8 cellular contexts compared by ENCODE assay signal in genomic region chr3:48151807-48152427, GRCh38. TPM values are rescaled to one million over a fixed set of nuclear protein-coding genes. Genes with fewer than 3 reads are reported as not detected.
A peak's percentile ranks its signal among the peaks of the same experiment; 100 is the strongest.
DNase-seq lines count a peak whose midpoint lies in the region; ATAC-seq and TF ChIP-seq lines count a peak whose summit lies in the region.

No MANE protein-coding gene starts in this region.

- no peak for DNase-seq in Panc1 (ENCODE audit: low read depth, low spot score)
- no peak for DNase-seq in NCI-H2107 treated with DMSO at 0.1 percent for 48 hours (lab: John Stamatoyannopoulos, UW; ENCODE audit: unreplicated experiment)
- no peak for DNase-seq in NCI-H187 (lab: John Stamatoyannopoulos, UW)

- peak; percentile 71 for ATAC-seq in Panc1
- peak; percentile 50 for ATAC-seq in esophagus mucosa
- ATAC-seq in HG03469 (IDR thresholded peaks at IDR 0.05; ENCODE audit: unreplicated experiment), result no peak
- ATAC-seq in HG03565 (IDR thresholded peaks at IDR 0.05; ENCODE audit: unreplicated experiment), result no peak

- H3K9ac ChIP-seq in neural cell (ENCODE audit: low read length), result no peak overlapping the region

- intact Hi-C loops in Panc1 (cut with micrococcal nuclease; ENCODE audit: unreplicated experiment), result loop anchor here (10.0 kb wide), 1 partner anchor 297 kb away; no protein-coding TSS in a partner anchor

- H3K36me3 ChIP-seq in Panc1 (ENCODE audit: control insufficient read depth, insufficient read depth, low read length) (no peaks in the 10 kb centered on the region), neural cell (ENCODE audit: insufficient read depth, low read length) (no peaks in the 10 kb centered on the region)

- H3K4me2 ChIP-seq in neural cell (ENCODE audit: low read length), result no peak overlapping the region

- TF ChIP-seq RAD21 in neural cell (conservative IDR thresholded peaks at IDR 0.05), result no peak

- H3K27me3 ChIP-seq in Panc1 (ENCODE audit: control insufficient read depth, insufficient read depth, low read length), result no peaks in the 10 kb centered on the region
- H3K27me3 ChIP-seq in neural cell (ENCODE audit: insufficient read depth, low read depth, low read length), result no peaks in the 10 kb centered on the region

- H3K4me3 ChIP-seq in Panc1 (ENCODE audit: low read depth in 2 of 2, low read length in 2 of 2), result no peak overlapping the region
- no peak overlapping the region for H3K4me3 ChIP-seq in neural cell (ENCODE audit: low read length)

- BruUV-seq in Panc1 (replicated peaks; lab: Mats Ljungman, UMichigan), result no TSS peak

- H3K27ac ChIP-seq in 22Rv1, result no peak overlapping the region
- no peak overlapping the region for H3K27ac ChIP-seq in Panc1 (ENCODE audit: low read length)
- no peak overlapping the region for H3K27ac ChIP-seq in neural cell (ENCODE audit: low read length)

- TF ChIP-seq CTCF in 22Rv1 (IDR thresholded peaks at IDR 0.05), result peak; percentile 59
- peak; percentile 58 for TF ChIP-seq CTCF in Panc1 (IDR thresholded peaks at IDR 0.05)
- peak; percentile 31 for TF ChIP-seq CTCF in neural cell (IDR thresholded peaks at IDR 0.05; ENCODE audit: poor library complexity, severe bottlenecking)

- H3K9me3 ChIP-seq in Panc1 (ENCODE audit: control insufficient read depth, insufficient read depth, low read depth, low read length), result no peaks in the 10 kb centered on the region
- no peaks in the 10 kb centered on the region for H3K9me3 ChIP-seq in neural cell (ENCODE audit: low read length)

- no peaks in the 10 kb centered on the region for H3K9me2 ChIP-seq in neural cell (ENCODE audit: insufficient read depth, low read length)

- no peaks in the 10 kb centered on the region for H3K79me2 ChIP-seq in neural cell (replicated peaks; ENCODE audit: insufficient read depth, low read length)

- H3K4me1 ChIP-seq in Panc1 (ENCODE audit: control insufficient read depth, insufficient read depth, low read length), result no peaks in the 10 kb centered on the region; the same call in 1 of the 2 replicates

- no peak overlapping the region for H2AFZ ChIP-seq in neural cell (ENCODE audit: low read depth, low read length)

- in situ Hi-C loops in Panc1 (cut with HindIII; ENCODE audit: low pct_unique_long_range_greater_than_20kb, low sequenced_read_pairs), result no loop called here

- no peaks in the 10 kb centered on the region for H4K20me1 ChIP-seq in neural cell (ENCODE audit: insufficient read depth)

- TF ChIP-seq EP300 in neural cell (conservative IDR thresholded peaks at IDR 0.05; ENCODE audit: poor library complexity, severe bottlenecking), result no peak

- CTCF ChIA-PET in Panc1 (lab: Charles Lee), result interaction anchor here (0.5 to 1.3 kb wide), 6 partner anchors 12 to 315 kb away, joined by 3 to 8 read pairs (median 4); no protein-coding TSS in a partner anchor

- POLR2A ChIA-PET in Panc1 (lab: Charles Lee), result interaction anchor here (0.5 kb wide), 1 partner anchor 32 kb away, joined by 3 read pairs; no protein-coding TSS in a partner anchor

- no peaks in the 10 kb centered on the region for H3F3A ChIP-seq in neural cell (ENCODE audit: insufficient read depth, low read length, poor library complexity, severe bottlenecking)

TF ChIP-seq in neural cell, 6 proteins besides CTCF, POLR2A, EP300 and RAD21:
- TF ChIP-seq EZH2 (IDR thresholded peaks at IDR 0.05; ENCODE audit: borderline replicate concordance, insufficient read depth, low read length, poor library complexity, severe bottlenecking), result no peak
- no peak for TF ChIP-seq SMC3 (conservative IDR thresholded peaks at IDR 0.05; ENCODE audit: poor library complexity)
- TF ChIP-seq TAF1 (IDR thresholded peaks at IDR 0.05; ENCODE audit: low read depth), result no peak
- TF ChIP-seq REST (IDR thresholded peaks at IDR 0.05; ENCODE audit: borderline replicate concordance), result no peak
- no peak for TF ChIP-seq MXI1 (conservative IDR thresholded peaks at IDR 0.05; ENCODE audit: poor library complexity, severe bottlenecking)
- no peak for TF ChIP-seq POLR2AphosphoS5 (IDR thresholded peaks at IDR 0.05)

RNA-seq across cellular contexts. Expression of gene CDC25A, which starts 36.3 kb away (rescaled TPM):
- total RNA-seq in Panc1 (2021; ENCODE audit: unreplicated experiment) (12.8 TPM), esophagus mucosa (3.8 TPM)
- 3.5 TPM for polyA plus RNA-seq in Panc1 (2012; ENCODE audit: insufficient read length)
- 9.8 and 12.3 TPM in 2 replicates for polyA plus RNA-seq in neural cell
- polyA minus RNA-seq in neural cell, result 17.7 and 21.9 TPM in 2 replicates

Comparison
In these comparisons a context has a peak if more than half of its experiments do, and no peak if none do; other contexts are left out.
1. ATAC-seq: peak in Panc1 (single experiment) and esophagus mucosa (single experiment); none in HG03469 (single experiment) and HG03565 (single experiment).
2. Peak in every context shown above with its lines, with median percentiles within 50 percentile points of each other: CTCF ChIP-seq.